In genomic region chr14:22164616-22165015, GRCh38 we compare ENCODE assay signal across 28 cellular contexts.
"Had no signal": no experiment of that assay in that cellular context is flagged by ENCODE, and none has a peak within 500 bp of the region (broad histone marks: within the 10 kb centered on the region; RNA-seq: fewer than 3 reads in every experiment).

No MANE protein-coding gene starts in this region.

- H3K27ac Mint-ChIP-seq: activated CD4-positive, alpha-beta memory T cell treated with anti-CD3 and anti-CD28 coated beads, Interleukin-2, amount 10 ng/mL, durations not matched to agents 7 days and 5 days; activated CD4-positive, alpha-beta T cell treated with anti-CD3 and anti-CD28 coated beads, Interleukin-2, amount 10 ng/mL, durations not matched to agents 7 days and 5 days; activated naive CD8-positive, alpha-beta T cell treated with anti-CD3 and anti-CD28 coated beads, Interleukin-2, amount 50 U/mL, for 24 hours; activated T-cell treated with anti-CD3 and anti-CD28 coated beads, Interleukin-2, amount 50 U/mL, for 24 hours; dendritic cell treated with granulocyte-macrophage colony-stimulating factor and Interleukin-4, amounts not matched to agents 40 ng/mL and 50 ng/mL, for 4 days; endodermal cell; natural killer cell treated with Interleukin-12 subunit alpha and Interleukin-12 subunit beta and Interleukin-15 and Interleukin-18, amount 100 ng/mL, for 72 hours; stimulated activated naive B cell treated with anti-CD40 and anti-IgM and Interleukin-4, amounts not matched to agents 10 μg/mL and 1 μg/mL and 100 μg/mL, for 72 hours; T-helper 1 cell treated with Interleukin-12 subunit alpha and Interleukin-12 subunit beta and Interleukin-4 antibody, amounts not matched to agents 30 μg/mL and 1 μg/mL, for 36 hours had no signal

- H3K27ac ChIP-seq: body of pancreas, epithelial cell of prostate, left ventricle myocardium inferior, stomach, suprapubic skin, tibial nerve, WERI-Rb-1 had no signal

- DNase-seq: activated CD4-positive, alpha-beta memory T cell treated with anti-CD3 and anti-CD28 coated beads, Interleukin-2, amount 10 ng/mL, durations not matched to agents 7 days and 5 days; activated CD4-positive, alpha-beta T cell treated with anti-CD3 and anti-CD28 coated beads, Interleukin-2, amount 10 ng/mL, durations not matched to agents 7 days and 5 days; activated CD8-positive, alpha-beta memory T cell treated with anti-CD3 and anti-CD28 coated beads, Interleukin-2, amount 50 U/mL, for 48 hours; activated gamma-delta T cell; activated naive CD4-positive, alpha-beta T cell treated with anti-CD3 and anti-CD28 coated beads, Interleukin-2, amount 50 U/mL, for 16 hours; activated naive CD8-positive, alpha-beta T cell treated with anti-CD3 and anti-CD28 coated beads, Interleukin-2, amount 50 U/mL, for 24 hours; activated T-cell treated with anti-CD3 and anti-CD28 coated beads, Interleukin-2, amount 50 U/mL, for 24 hours; body of pancreas; endodermal cell; left ventricle myocardium inferior; mucosa of descending colon; posterior cingulate gyrus; right cardiac atrium; stimulated activated CD4-positive, alpha-beta T cell treated with anti-CD3 and anti-CD28 coated beads, Interleukin-15, amount 100 ng/mL, for 24 hours; stimulated activated CD4-positive, alpha-beta T cell treated with anti-CD3 and anti-CD28 coated beads, Interleukin-2, amount 100 ng/mL, for 24 hours; stimulated activated naive B cell treated with anti-CD40 and anti-IgM and Interleukin-4, amounts not matched to agents 10 μg/mL and 1 μg/mL and 100 μg/mL, for 72 hours; stomach; SW 1271; T1000; WERI-Rb-1 had no signal

- H3K4me3 ChIP-seq: body of pancreas, left ventricle myocardium inferior, lung, mucosa of descending colon, stomach, suprapubic skin, tibial nerve had no signal

- H3K4me3 Mint-ChIP-seq: activated CD4-positive, alpha-beta memory T cell treated with anti-CD3 and anti-CD28 coated beads, Interleukin-2, amount 10 ng/mL, durations not matched to agents 7 days and 5 days; activated CD4-positive, alpha-beta T cell treated with anti-CD3 and anti-CD28 coated beads, Interleukin-2, amount 10 ng/mL, durations not matched to agents 7 days and 5 days; activated naive CD8-positive, alpha-beta T cell treated with anti-CD3 and anti-CD28 coated beads, Interleukin-2, amount 50 U/mL, for 24 hours; activated T-cell treated with anti-CD3 and anti-CD28 coated beads, Interleukin-2, amount 50 U/mL, for 24 hours; dendritic cell treated with granulocyte-macrophage colony-stimulating factor and Interleukin-4, amounts not matched to agents 40 ng/mL and 50 ng/mL, for 4 days; endodermal cell; natural killer cell treated with Interleukin-12 subunit alpha and Interleukin-12 subunit beta and Interleukin-15 and Interleukin-18, amount 100 ng/mL, for 72 hours; stimulated activated naive B cell treated with anti-CD40 and anti-IgM and Interleukin-4, amounts not matched to agents 10 μg/mL and 1 μg/mL and 100 μg/mL, for 72 hours; T-helper 1 cell treated with Interleukin-12 subunit alpha and Interleukin-12 subunit beta and Interleukin-4 antibody, amounts not matched to agents 30 μg/mL and 1 μg/mL, for 36 hours had no signal

- H3K4me1 Mint-ChIP-seq: stimulated activated naive B cell treated with anti-CD40 and anti-IgM and Interleukin-4, amounts not matched to agents 10 μg/mL and 1 μg/mL and 100 μg/mL, for 72 hours had no signal

- H3K4me1 ChIP-seq: body of pancreas, left ventricle myocardium inferior, stomach, suprapubic skin, tibial nerve had no signal

- H3K27me3 Mint-ChIP-seq: activated CD4-positive, alpha-beta memory T cell treated with anti-CD3 and anti-CD28 coated beads, Interleukin-2, amount 10 ng/mL, durations not matched to agents 7 days and 5 days; activated CD4-positive, alpha-beta T cell treated with anti-CD3 and anti-CD28 coated beads, Interleukin-2, amount 10 ng/mL, durations not matched to agents 7 days and 5 days; activated naive CD8-positive, alpha-beta T cell treated with anti-CD3 and anti-CD28 coated beads, Interleukin-2, amount 50 U/mL, for 24 hours; activated T-cell treated with anti-CD3 and anti-CD28 coated beads, Interleukin-2, amount 50 U/mL, for 24 hours had no signal

- H3K36me3 ChIP-seq: left ventricle myocardium inferior, stomach, suprapubic skin, tibial nerve, WERI-Rb-1 had no signal

- FAIRE-seq: frontal cortex had no signal

- H3K27me3 ChIP-seq: body of pancreas, stomach, suprapubic skin, tibial nerve had no signal

- H3K36me3 Mint-ChIP-seq: natural killer cell treated with Interleukin-12 subunit alpha and Interleukin-12 subunit beta and Interleukin-15 and Interleukin-18, amount 100 ng/mL, for 72 hours; stimulated activated naive B cell treated with anti-CD40 and anti-IgM and Interleukin-4, amounts not matched to agents 10 μg/mL and 1 μg/mL and 100 μg/mL, for 72 hours had no signal

- H3K9me3 Mint-ChIP-seq: activated CD4-positive, alpha-beta memory T cell treated with anti-CD3 and anti-CD28 coated beads, Interleukin-2, amount 10 ng/mL, durations not matched to agents 7 days and 5 days; activated CD4-positive, alpha-beta T cell treated with anti-CD3 and anti-CD28 coated beads, Interleukin-2, amount 10 ng/mL, durations not matched to agents 7 days and 5 days; activated naive CD8-positive, alpha-beta T cell treated with anti-CD3 and anti-CD28 coated beads, Interleukin-2, amount 50 U/mL, for 24 hours; activated T-cell treated with anti-CD3 and anti-CD28 coated beads, Interleukin-2, amount 50 U/mL, for 24 hours; dendritic cell treated with granulocyte-macrophage colony-stimulating factor and Interleukin-4, amounts not matched to agents 40 ng/mL and 50 ng/mL, for 4 days; endodermal cell; natural killer cell treated with Interleukin-12 subunit alpha and Interleukin-12 subunit beta and Interleukin-15 and Interleukin-18, amount 100 ng/mL, for 72 hours; stimulated activated naive B cell treated with anti-CD40 and anti-IgM and Interleukin-4, amounts not matched to agents 10 μg/mL and 1 μg/mL and 100 μg/mL, for 72 hours; T-helper 1 cell treated with Interleukin-12 subunit alpha and Interleukin-12 subunit beta and Interleukin-4 antibody, amounts not matched to agents 30 μg/mL and 1 μg/mL, for 36 hours had no signal

- H3K9me3 ChIP-seq: body of pancreas, left ventricle myocardium inferior, mucosa of descending colon, stomach, suprapubic skin, tibial nerve had no signal
